ENCODE assay signal across 8 cellular contexts in the genomic region with DNA sequence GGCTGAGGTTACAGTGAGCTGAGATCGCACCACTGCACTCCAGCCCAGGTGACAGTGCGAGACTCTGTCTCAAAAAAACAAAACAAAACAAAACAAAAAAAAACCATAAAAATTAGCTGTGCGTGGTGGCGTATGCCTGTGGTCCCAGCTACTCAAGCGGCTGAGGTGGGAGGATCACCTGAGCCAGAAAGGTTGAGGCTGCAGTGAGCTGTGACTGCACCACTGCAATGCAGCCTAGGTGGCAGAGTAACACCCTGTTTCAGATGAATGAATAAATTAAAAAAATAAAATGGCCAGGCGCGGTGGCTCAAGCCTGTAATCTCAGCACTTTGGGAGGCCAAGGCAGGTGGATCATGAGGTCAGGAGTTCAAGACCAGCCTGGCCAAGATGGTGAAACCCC. TPM values are rescaled to one million over a fixed set of nuclear protein-coding genes. Genes with fewer than 3 reads are reported as not detected.
DNase-seq lines count a peak whose midpoint lies in the region; ATAC-seq, FAIRE-seq and TF ChIP-seq lines count a peak whose summit lies in the region.
"Not testable (repeated sequence)": the region's sequence is repeated elsewhere in the genome, so short reads cannot be mapped to it uniquely, and the experiment has no call there.

No MANE protein-coding gene starts in this region.

- TF ChIP-seq POLR2A in GM12878 (IDR thresholded peaks at IDR 0.05; ENCODE audit: low read depth, low read length) = not testable (repeated sequence)

- TF ChIP-seq CTCF in OCI-LY1 (IDR thresholded peaks at IDR 0.05; ENCODE audit: low read length) = peak; percentile 10; the same call in 1 of the 2 replicates
- TF ChIP-seq CTCF in GM12878 (IDR thresholded peaks at IDR 0.05 in 2 of 3, conservative IDR thresholded peaks at IDR 0.05 in 1 of 3; ENCODE audit: control insufficient read depth in 2 of 3, extremely low read depth in 1 of 3, insufficient read depth in 1 of 3, low read depth in 3 of 3, low read length in 3 of 3); lower lobe of right lung (IDR thresholded peaks at IDR 0.05): not testable (repeated sequence)
- TF ChIP-seq CTCF in epithelial cell of proximal tubule (conservative IDR thresholded peaks at IDR 0.05; ENCODE audit: low read depth, low read length) = peak; percentile 9

- not testable (repeated sequence) for H3K9me3 ChIP-seq in OCI-LY1 (ENCODE audit: low read length); GM12878 (replicated peaks; ENCODE audit: control insufficient read depth, insufficient read depth, low read length); lower lobe of right lung

- in situ Hi-C loops in GM12878 (cut with MboI) = not testable (repeated sequence)

- H3K27me3 ChIP-seq in OCI-LY1 (ENCODE audit: insufficient read depth, low read length); GM12878 (replicated peaks in 1 of 2; ENCODE audit: control insufficient read depth in 2 of 2, insufficient read depth in 2 of 2, low read length in 1 of 2); lower lobe of right lung (ENCODE audit: low read depth): not testable (repeated sequence)

- not testable (repeated sequence) for H3K27ac ChIP-seq in OCI-LY1 (ENCODE audit: low read depth, low read length, poor library complexity, severe bottlenecking); GM12878 (ENCODE audit: control insufficient read depth, insufficient read depth); lower lobe of right lung

- not testable (repeated sequence) for H3K9me3 Mint-ChIP-seq in naive B cell; stimulated activated naive B cell treated with anti-CD40 and anti-IgM and Interleukin-4, amounts not matched to agents 10 μg/mL and 1 μg/mL and 100 μg/mL, for 72 hours

- H3K27ac Mint-ChIP-seq in naive B cell; stimulated activated naive B cell treated with anti-CD40 and anti-IgM and Interleukin-4, amounts not matched to agents 10 μg/mL and 1 μg/mL and 100 μg/mL, for 72 hours: not testable (repeated sequence)

- H3K36me3 ChIP-seq in OCI-LY1 (ENCODE audit: insufficient read depth, low read length) = peaks cover 94% of the 10 kb centered on the region
- peaks cover 9 to 33% of the 10 kb centered on the region in 2 experiments for H3K36me3 ChIP-seq in GM12878 (ENCODE audit: control insufficient read depth in 2 of 2, insufficient read depth in 2 of 2, low read length in 1 of 2)
- peaks cover 82% of the 10 kb centered on the region for H3K36me3 ChIP-seq in lower lobe of right lung

- not testable (repeated sequence) for H3K4me3 ChIP-seq in OCI-LY1 (ENCODE audit: low read depth, low read length, poor library complexity, severe bottlenecking); GM12878; epithelial cell of proximal tubule (ENCODE audit: low read depth, low read length); lower lobe of right lung

- H3K9ac ChIP-seq in OCI-LY1 (ENCODE audit: low read length); GM12878 (ENCODE audit: control insufficient read depth, insufficient read depth, low read length): not testable (repeated sequence)

- POLR2A ChIA-PET in GM12878 (lab: Charles Lee) = not testable (repeated sequence)

- H3K4me3 Mint-ChIP-seq in naive B cell; stimulated activated naive B cell treated with anti-CD40 and anti-IgM and Interleukin-4, amounts not matched to agents 10 μg/mL and 1 μg/mL and 100 μg/mL, for 72 hours: not testable (repeated sequence)

- BruUV-seq in GM12878 (replicated peaks; lab: Mats Ljungman, UMichigan) = not testable (repeated sequence)

- H3K4me2 ChIP-seq in OCI-LY1 (ENCODE audit: low read length); GM12878 (ENCODE audit: control insufficient read depth, insufficient read depth): not testable (repeated sequence)

- not testable (repeated sequence) for FAIRE-seq in GM12878 (lab: Jason Lieb, UNC)

- intact Hi-C loops in GM12878 (cut with micrococcal nuclease; ENCODE audit: unreplicated experiment); left ventricle myocardium superior (cut with micrococcal nuclease); lower lobe of right lung (cut with DNase I): not testable (repeated sequence)

- RAD21 ChIA-PET in GM12878 (lab: Charles Lee; ENCODE audit: unreplicated experiment) = not testable (repeated sequence)

- H3K4me1 ChIP-seq in OCI-LY1 (ENCODE audit: insufficient read depth, low read length, severe bottlenecking); GM12878 (ENCODE audit: control insufficient read depth, insufficient read depth, low read length); lower lobe of right lung: not testable (repeated sequence)

- TF ChIP-seq EP300 in GM12878 (IDR thresholded peaks at IDR 0.05; ENCODE audit: borderline replicate concordance in 1 of 2, control insufficient read depth in 1 of 2, low read depth in 2 of 2, low read length in 2 of 2) = not testable (repeated sequence)

- not testable (repeated sequence) for H3K9me2 ChIP-seq in OCI-LY1 (ENCODE audit: low read depth, low read length)

- H3K79me2 ChIP-seq in OCI-LY1 (ENCODE audit: insufficient read depth, low read length) = peaks cover 49% of the 10 kb centered on the region
- H3K79me2 ChIP-seq in GM12878 (ENCODE audit: control insufficient read depth, insufficient read depth, low read length) = peaks cover 30% of the 10 kb centered on the region

- not testable (repeated sequence) for TF ChIP-seq RAD21 in GM12878 (IDR thresholded peaks at IDR 0.05; ENCODE audit: insufficient read depth, low read depth, low read length)

- not testable (repeated sequence) for H3K27me3 Mint-ChIP-seq in naive B cell; stimulated activated naive B cell treated with anti-CD40 and anti-IgM and Interleukin-4, amounts not matched to agents 10 μg/mL and 1 μg/mL and 100 μg/mL, for 72 hours

- SMC1A ChIA-PET in GM12878 (lab: Charles Lee; ENCODE audit: uncharacterized antibody, unreplicated experiment) = not testable (repeated sequence)

- CTCF ChIA-PET in GM12878 (lab: Yijun Ruan, JAX) = interaction anchor here (1.6 kb wide), 1 partner anchor 24 kb away, joined by 4 read pairs; no protein-coding TSS in a partner anchor

- H3K36me3 Mint-ChIP-seq in naive B cell = not testable (repeated sequence)
- peaks cover 21 to 38% of the 10 kb centered on the region in 2 donors for H3K36me3 Mint-ChIP-seq in stimulated activated naive B cell treated with anti-CD40 and anti-IgM and Interleukin-4, amounts not matched to agents 10 μg/mL and 1 μg/mL and 100 μg/mL, for 72 hours

- 75% methylated on average over 7 of the region's 7 CpGs for WGBS in GM12878 (ENCODE audit: insufficient coverage, insufficient replicate concordance, low lambda C conversion rate, missing lambda C conversion rate)

- H3F3A ChIP-seq in OCI-LY1 (ENCODE audit: insufficient read depth, low read length) = not testable (repeated sequence)

- peak; percentile 58 for ATAC-seq in GM12878
- ATAC-seq in left ventricle myocardium superior, lower lobe of right lung: not testable (repeated sequence)
- ATAC-seq in naive B cell (ENCODE audit: low read depth in 2 of 2) = peak; percentile 55 to 63
- peak; percentile 33 to 39 for ATAC-seq in stimulated activated naive B cell treated with anti-CD40 and anti-IgM and Interleukin-4, amounts not matched to agents 10 μg/mL and 1 μg/mL and 100 μg/mL, for 72 hours (replicated peaks)

- H4K20me1 ChIP-seq in OCI-LY1 (ENCODE audit: insufficient read depth, low read length); GM12878 (ENCODE audit: control insufficient read depth, insufficient read depth): not testable (repeated sequence)

- not testable (repeated sequence) for H3K4me1 Mint-ChIP-seq in naive B cell
- H3K4me1 Mint-ChIP-seq in stimulated activated naive B cell treated with anti-CD40 and anti-IgM and Interleukin-4, amounts not matched to agents 10 μg/mL and 1 μg/mL and 100 μg/mL, for 72 hours = peaks cover 6 to 14% of the 10 kb centered on the region in 2 donors

- not testable (repeated sequence) for H2AFZ ChIP-seq in OCI-LY1 (ENCODE audit: low read length); GM12878 (ENCODE audit: control insufficient read depth, low read depth, low read length)

- not testable (repeated sequence) for DNase-seq in GM12878 (ENCODE audit: low read depth, low spot score); epithelial cell of proximal tubule (ENCODE audit: low read depth); naive B cell; stimulated activated naive B cell treated with anti-CD40 and anti-IgM and Interleukin-4, amounts not matched to agents 10 μg/mL and 1 μg/mL and 100 μg/mL, for 72 hours
- DNase-seq in left ventricle myocardium superior (peak; percentile 13), kidney glomerular epithelial cell (lab: John Stamatoyannopoulos, UW) (peak; percentile 4), lower lobe of right lung (peak; percentile 10)

RNA-seq across cellular contexts. Expression of a gene that starts 8.0 kb away (rescaled TPM):
- total RNA-seq in GM12878 (2013; cell fraction: nucleolus; rRNA removed) = 213 and 227 TPM in 2 replicates
- total RNA-seq in GM12878 (2014; rRNA removed) (53.6 and 57.3 TPM in 2 replicates), GM12878 (2014; rRNA removed; fragmentation: Illumina TruSeq; extraction: Trizol) (47.5 and 52.6 TPM in 2 replicates), GM12878 (2021) (63.5 and 65.9 TPM in 2 replicates), epithelial cell of proximal tubule (100 and 111 TPM in 2 replicates), left ventricle myocardium superior (26.1 TPM), lower lobe of right lung (49.6 TPM)
- 31.3 TPM for polyA plus RNA-seq in GM12878 (2011; ENCODE audit: low read depth)
- polyA plus RNA-seq in GM12878 (2011; rRNA removed) (58.3 and 89.4 TPM in 2 replicates), GM12878 (2014; fragmentation: Illumina TruSeq; extraction: Trizol) (47.7 and 53.3 TPM in 2 replicates), GM12878 (2014; fragmentation: Nextera tagmentation; extraction: Ambion mirVana) (1 to 10 TPM; 4.3 to 6.7 TPM), GM12878 (2014; rRNA removed) (65.5 and 69.0 TPM in 2 replicates), GM12878 (2016; fragmentation: Nextera tagmentation; extraction: Ambion mirVana) (10 to 100 TPM; 28.2 to 41.7 TPM), naive B cell (ENCODE audit: low read depth in 6 of 6) (10 to 100 TPM; 17.4 to 41.3 (median 27.8) TPM)
- polyA plus RNA-seq in GM12878 (2011; cell fraction: cytosol; rRNA removed) = 81.6 and 106 TPM in 2 replicates
- polyA plus RNA-seq in GM12878 (2011; cell fraction: nucleus; rRNA removed) = 296 and 304 TPM in 2 replicates
- polyA plus RNA-seq in GM12878 (2012) = 45.3 and 47.1 TPM in 2 replicates
- polyA minus RNA-seq in GM12878 (2011; rRNA and poly(A)+ RNA removed) = 158 and 234 TPM in 2 replicates
- 35.5 and 49.6 TPM in 2 replicates for polyA minus RNA-seq in GM12878 (2011; cell fraction: cytosol; rRNA and poly(A)+ RNA removed)
- polyA minus RNA-seq in GM12878 (2011; cell fraction: nucleus; rRNA and poly(A)+ RNA removed) = 102 and 170 TPM in 2 replicates

RNA-seq across cellular contexts. Expression of a gene that starts 43.0 kb away (rescaled TPM):
- total RNA-seq in GM12878 (2013; cell fraction: nucleolus; rRNA removed) = 11.7 and 13.8 TPM in 2 replicates
- total RNA-seq in GM12878 (2014; rRNA removed) (71.2 and 81.8 TPM in 2 replicates), GM12878 (2014; rRNA removed; fragmentation: Illumina TruSeq; extraction: Trizol) (47.6 and 55.7 TPM in 2 replicates), GM12878 (2021) (79.7 and 90.9 TPM in 2 replicates), epithelial cell of proximal tubule (75.0 and 124 TPM in 2 replicates), left ventricle myocardium superior (33.7 TPM), lower lobe of right lung (21.7 TPM)
- 13.7 TPM for polyA plus RNA-seq in GM12878 (2011; ENCODE audit: low read depth)
- polyA plus RNA-seq in GM12878 (2011; rRNA removed) (16.2 and 27.7 TPM in 2 replicates), GM12878 (2014; fragmentation: Illumina TruSeq; extraction: Trizol) (16.5 and 44.3 TPM in 2 replicates), GM12878 (2014; fragmentation: Nextera tagmentation; extraction: Ambion mirVana) (10 to 100 TPM in 1 of 2 experiments, 1 to 10 TPM in 1; 9.6 to 16.4 TPM), GM12878 (2014; rRNA removed) (66.9 and 68.4 TPM in 2 replicates), GM12878 (2016; fragmentation: Nextera tagmentation; extraction: Ambion mirVana) (10 to 100 TPM in 1 of 2 experiments, 1 to 10 TPM in 1; 8.2 to 46.3 TPM), naive B cell (ENCODE audit: low read depth in 6 of 6) (10 to 100 TPM; 13.0 to 34.0 (median 23.8) TPM)
- 37.0 and 60.9 TPM in 2 replicates for polyA plus RNA-seq in GM12878 (2011; cell fraction: cytosol; rRNA removed)
- polyA plus RNA-seq in GM12878 (2011; cell fraction: nucleus; rRNA removed) = 21.7 and 34.5 TPM in 2 replicates
- polyA plus RNA-seq in GM12878 (2012) = 23.3 and 33.4 TPM in 2 replicates
- polyA minus RNA-seq in GM12878 (2011; rRNA and poly(A)+ RNA removed) = 44.8 and 87.5 TPM in 2 replicates
- polyA minus RNA-seq in GM12878 (2011; cell fraction: cytosol; rRNA and poly(A)+ RNA removed) = 35.5 and 42.9 TPM in 2 replicates
- 12.3 and 23.3 TPM in 2 replicates for polyA minus RNA-seq in GM12878 (2011; cell fraction: nucleus; rRNA and poly(A)+ RNA removed)
